In the genomic region with DNA sequence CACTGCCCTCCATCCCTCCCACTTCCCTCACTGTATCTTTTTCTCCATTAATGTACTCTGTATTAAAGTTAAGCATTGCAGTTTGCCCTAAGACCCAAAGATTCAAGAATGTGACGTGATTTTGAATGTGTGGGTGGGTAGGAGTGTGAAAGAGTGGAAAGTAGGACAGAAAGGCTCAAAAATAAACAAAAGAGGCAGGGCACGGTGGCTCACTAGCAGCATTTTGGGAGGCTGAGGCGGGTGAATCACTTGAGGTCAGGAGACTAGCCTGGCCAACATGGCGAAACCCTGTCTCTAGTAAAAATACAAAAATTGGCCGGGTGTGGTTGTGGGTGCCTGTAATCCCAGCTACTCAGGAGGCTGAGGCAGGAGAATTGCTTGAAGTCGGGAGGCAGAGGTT, we compare ENCODE assay signal across 15 cellular contexts. TPM values are rescaled to one million over a fixed set of nuclear protein-coding genes. Genes with fewer than 3 reads are reported as not detected.
A peak's percentile ranks its signal among the peaks of the same experiment; 100 is the strongest.
DNase-seq lines count a peak whose midpoint lies in the region; ATAC-seq and TF ChIP-seq lines count a peak whose summit lies in the region.
"Had no signal": no experiment of that assay in that cellular context is flagged by ENCODE, and none has a peak within 500 bp of the region (broad histone marks: within the 10 kb centered on the region; RNA-seq: fewer than 3 reads in every experiment).

No MANE protein-coding gene starts in this region.

- H3K4me1 ChIP-seq in right atrium auricular region = no peaks in the 10 kb centered on the region

- DNase-seq in activated naive CD4-positive, alpha-beta T cell treated with anti-CD3 and anti-CD28 coated beads, Interleukin-2, amount 10 ng/mL, durations not matched to agents 7 days and 5 days = no peak
- no peak for DNase-seq in activated naive CD4-positive, alpha-beta T cell (lab: John Stamatoyannopoulos, UW)
- no peak for DNase-seq in activated CD8-positive, alpha-beta T cell treated with anti-CD3 and anti-CD28 coated beads for 36 hours
- DNase-seq in fibroblast of peridontal ligament (ENCODE audit: extremely low read depth) (peak; percentile 33), NCI-H2171 treated with DMSO at 0.1 percent for 48 hours (lab: John Stamatoyannopoulos, UW) (no peak), right atrium auricular region (ENCODE audit: low spot score) (no peak), NOMO-1 treated with DMSO at 0.1 percent for 48 hours (lab: John Stamatoyannopoulos, UW; ENCODE audit: unreplicated experiment) (no peak)
- DNase-seq: head of caudate nucleus, MM.1S, NCI-H1930, NCI-H510A had no signal

- no peak overlapping the region for H3K27ac ChIP-seq in right atrium auricular region

- no peak overlapping the region for H3K4me3 Mint-ChIP-seq in activated naive CD4-positive, alpha-beta T cell treated with anti-CD3 and anti-CD28 coated beads, Interleukin-2, amount 10 ng/mL, durations not matched to agents 7 days and 5 days
- no peak overlapping the region for H3K4me3 Mint-ChIP-seq in activated CD8-positive, alpha-beta T cell treated with anti-CD3 and anti-CD28 coated beads for 36 hours
- H3K4me3 Mint-ChIP-seq: activated naive CD4-positive, alpha-beta T cell treated with anti-CD3 and anti-CD28 coated beads, Interleukin-2, amount 50 U/mL, for 24 hours; neural crest cell had no signal

- H3K9me3 ChIP-seq in right atrium auricular region = no peaks in the 10 kb centered on the region

- no peak for ATAC-seq in activated CD8-positive, alpha-beta T cell treated with anti-CD3 and anti-CD28 coated beads for 36 hours
- ATAC-seq in HG02763 (IDR thresholded peaks at IDR 0.05; ENCODE audit: unreplicated experiment) = no peak
- ATAC-seq: Right ventricle myocardium inferior had no signal

- H3K36me3 Mint-ChIP-seq in activated naive CD4-positive, alpha-beta T cell treated with anti-CD3 and anti-CD28 coated beads, Interleukin-2, amount 10 ng/mL, durations not matched to agents 7 days and 5 days = peaks cover 60% of the 10 kb centered on the region
- peaks cover 78% of the 10 kb centered on the region for H3K36me3 Mint-ChIP-seq in activated CD8-positive, alpha-beta T cell treated with anti-CD3 and anti-CD28 coated beads for 36 hours (ENCODE audit: low read depth)

- no peaks in the 10 kb centered on the region for H3K4me1 Mint-ChIP-seq in activated naive CD4-positive, alpha-beta T cell treated with anti-CD3 and anti-CD28 coated beads, Interleukin-2, amount 10 ng/mL, durations not matched to agents 7 days and 5 days
- H3K4me1 Mint-ChIP-seq in activated CD8-positive, alpha-beta T cell treated with anti-CD3 and anti-CD28 coated beads for 36 hours (ENCODE audit: low read depth) = peaks cover 9% of the 10 kb centered on the region
- H3K4me1 Mint-ChIP-seq: activated naive CD4-positive, alpha-beta T cell treated with anti-CD3 and anti-CD28 coated beads, Interleukin-2, amount 50 U/mL, for 24 hours; neural crest cell had no signal

- no peaks in the 10 kb centered on the region for H3K27me3 Mint-ChIP-seq in activated naive CD4-positive, alpha-beta T cell treated with anti-CD3 and anti-CD28 coated beads, Interleukin-2, amount 10 ng/mL, durations not matched to agents 7 days and 5 days
- no peaks in the 10 kb centered on the region for H3K27me3 Mint-ChIP-seq in activated CD8-positive, alpha-beta T cell treated with anti-CD3 and anti-CD28 coated beads for 36 hours
- H3K27me3 Mint-ChIP-seq: activated naive CD4-positive, alpha-beta T cell treated with anti-CD3 and anti-CD28 coated beads, Interleukin-2, amount 50 U/mL, for 24 hours had no signal

- intact Hi-C loops in activated CD8-positive, alpha-beta T cell treated with anti-CD3 and anti-CD28 coated beads for 36 hours (cut with micrococcal nuclease) = no loop called here

- TF ChIP-seq CTCF in activated CD8-positive, alpha-beta T cell treated with anti-CD3 and anti-CD28 coated beads for 36 hours (IDR thresholded peaks at IDR 0.05) = no peak
- TF ChIP-seq CTCF in right atrium auricular region (IDR thresholded peaks at IDR 0.05) = no peak

- POLR2A ChIA-PET in activated CD8-positive, alpha-beta T cell treated with anti-CD3 and anti-CD28 coated beads for 36 hours (lab: Charles Lee) = interaction anchor here (2.8 to 3.4 kb wide), 3 partner anchors 13 to 16 kb away, joined by 16 to 21 read pairs (median 19); no protein-coding TSS in a partner anchor

- no peak overlapping the region for H3K4me3 ChIP-seq in right atrium auricular region

- H3K27ac Mint-ChIP-seq in activated naive CD4-positive, alpha-beta T cell treated with anti-CD3 and anti-CD28 coated beads, Interleukin-2, amount 10 ng/mL, durations not matched to agents 7 days and 5 days = peak overlapping the region; percentile 53
- peak overlapping the region; percentile 75 for H3K27ac Mint-ChIP-seq in activated CD8-positive, alpha-beta T cell treated with anti-CD3 and anti-CD28 coated beads for 36 hours
- H3K27ac Mint-ChIP-seq: activated naive CD4-positive, alpha-beta T cell treated with anti-CD3 and anti-CD28 coated beads, Interleukin-2, amount 50 U/mL, for 24 hours had no signal

- CTCF ChIA-PET in activated naive CD4-positive, alpha-beta T cell treated with anti-CD3 and anti-CD28 coated beads, Interleukin-2, amount 10 ng/mL, durations not matched to agents 7 days and 5 days (lab: Charles Lee) = interaction anchor here (5.4 kb wide), 1 partner anchor 9 kb away, joined by 49 read pairs; no protein-coding TSS in a partner anchor
- CTCF ChIA-PET in activated CD8-positive, alpha-beta T cell treated with anti-CD3 and anti-CD28 coated beads for 36 hours (lab: Charles Lee) = interaction anchor here (0.8 to 4.0 kb wide), 2 partner anchors 10 to 12 kb away, joined by 3 to 36 read pairs; no protein-coding TSS in a partner anchor

- H3K27me3 ChIP-seq in right atrium auricular region = no peaks in the 10 kb centered on the region

- H3K9me3 Mint-ChIP-seq in activated naive CD4-positive, alpha-beta T cell treated with anti-CD3 and anti-CD28 coated beads, Interleukin-2, amount 10 ng/mL, durations not matched to agents 7 days and 5 days = no peaks in the 10 kb centered on the region
- H3K9me3 Mint-ChIP-seq in activated CD8-positive, alpha-beta T cell treated with anti-CD3 and anti-CD28 coated beads for 36 hours = no peaks in the 10 kb centered on the region
- H3K9me3 Mint-ChIP-seq: activated naive CD4-positive, alpha-beta T cell treated with anti-CD3 and anti-CD28 coated beads, Interleukin-2, amount 50 U/mL, for 24 hours; neural crest cell had no signal

- peaks cover 100% of the 10 kb centered on the region for H3K36me3 ChIP-seq in right atrium auricular region

RNA-seq across cellular contexts. Expression of gene TFRC, which starts 18.4 kb away (rescaled TPM):
- 100 to 1,000 TPM; 521 to 524 TPM for total RNA-seq in activated CD8-positive, alpha-beta T cell treated with anti-CD3 and anti-CD28 coated beads for 36 hours
- total RNA-seq in right atrium auricular region = 10 to 100 TPM; 47.9 to 98.0 TPM

Comparison
In these comparisons a context has a peak if more than half of its experiments do, and no peak if none do; other contexts are left out.
1. RNA of gene TFRC, which starts 18.4 kb away (total RNA-seq): 521 to 524 TPM in activated CD8-positive, alpha-beta T cell treated with anti-CD3 and anti-CD28 coated beads for 36 hours; 47.9 to 98.0 TPM in right atrium auricular region; every median in the first group is over 4 times any median in the second.